Comparison of ENCODE assay signal across 8 cellular contexts in the genomic region with DNA sequence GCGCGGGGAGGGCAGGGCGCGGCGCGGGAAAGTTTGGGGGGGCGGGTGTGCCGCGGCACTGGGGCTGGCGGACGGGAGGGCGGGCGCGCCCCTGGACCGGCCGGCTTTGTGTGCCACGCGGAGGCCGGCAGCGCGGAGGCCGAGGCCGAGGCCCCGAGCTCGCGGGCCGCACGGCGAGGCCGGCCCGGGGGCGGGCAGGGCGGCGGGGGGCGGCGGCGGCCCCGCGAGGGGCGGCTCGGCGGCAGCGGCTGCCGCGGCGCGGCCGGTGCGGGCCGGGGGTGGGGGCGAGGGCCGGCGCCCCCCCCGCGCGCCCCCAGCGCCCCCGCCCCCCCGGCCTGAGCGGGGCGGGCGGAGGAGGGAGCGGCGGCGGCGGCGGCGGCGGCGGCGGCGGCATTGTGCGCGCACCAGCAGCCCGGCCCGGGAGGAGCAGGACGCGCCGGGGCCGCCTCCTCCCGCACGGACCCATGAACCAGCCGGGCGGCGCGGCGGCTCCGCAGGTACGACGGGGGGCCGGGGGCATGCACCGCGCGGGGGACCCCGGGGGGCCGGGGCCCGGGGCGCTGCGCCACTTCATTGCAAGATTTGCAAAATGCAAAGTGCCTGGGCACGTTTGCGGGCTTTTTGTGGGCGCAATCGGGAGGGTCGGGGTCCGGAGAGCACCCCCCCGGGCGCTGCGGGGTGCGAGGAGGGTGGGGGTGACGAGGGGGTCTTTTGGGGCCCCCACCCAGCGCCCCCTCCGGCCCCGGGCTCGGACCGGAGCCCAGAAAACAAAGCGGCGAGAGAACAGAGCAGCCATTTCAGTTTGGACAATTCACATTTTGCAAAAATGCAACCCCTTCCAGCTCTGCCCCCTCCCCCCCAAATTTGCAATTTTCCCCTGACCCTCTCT. TPM values are rescaled to one million over a fixed set of nuclear protein-coding genes. Genes with fewer than 3 reads are reported as not detected.
A peak's percentile ranks its signal among the peaks of the same experiment; 100 is the strongest.
DNase-seq lines count a peak whose midpoint lies in the region; ATAC-seq and TF ChIP-seq lines count a peak whose summit lies in the region.

A gene with protein sequence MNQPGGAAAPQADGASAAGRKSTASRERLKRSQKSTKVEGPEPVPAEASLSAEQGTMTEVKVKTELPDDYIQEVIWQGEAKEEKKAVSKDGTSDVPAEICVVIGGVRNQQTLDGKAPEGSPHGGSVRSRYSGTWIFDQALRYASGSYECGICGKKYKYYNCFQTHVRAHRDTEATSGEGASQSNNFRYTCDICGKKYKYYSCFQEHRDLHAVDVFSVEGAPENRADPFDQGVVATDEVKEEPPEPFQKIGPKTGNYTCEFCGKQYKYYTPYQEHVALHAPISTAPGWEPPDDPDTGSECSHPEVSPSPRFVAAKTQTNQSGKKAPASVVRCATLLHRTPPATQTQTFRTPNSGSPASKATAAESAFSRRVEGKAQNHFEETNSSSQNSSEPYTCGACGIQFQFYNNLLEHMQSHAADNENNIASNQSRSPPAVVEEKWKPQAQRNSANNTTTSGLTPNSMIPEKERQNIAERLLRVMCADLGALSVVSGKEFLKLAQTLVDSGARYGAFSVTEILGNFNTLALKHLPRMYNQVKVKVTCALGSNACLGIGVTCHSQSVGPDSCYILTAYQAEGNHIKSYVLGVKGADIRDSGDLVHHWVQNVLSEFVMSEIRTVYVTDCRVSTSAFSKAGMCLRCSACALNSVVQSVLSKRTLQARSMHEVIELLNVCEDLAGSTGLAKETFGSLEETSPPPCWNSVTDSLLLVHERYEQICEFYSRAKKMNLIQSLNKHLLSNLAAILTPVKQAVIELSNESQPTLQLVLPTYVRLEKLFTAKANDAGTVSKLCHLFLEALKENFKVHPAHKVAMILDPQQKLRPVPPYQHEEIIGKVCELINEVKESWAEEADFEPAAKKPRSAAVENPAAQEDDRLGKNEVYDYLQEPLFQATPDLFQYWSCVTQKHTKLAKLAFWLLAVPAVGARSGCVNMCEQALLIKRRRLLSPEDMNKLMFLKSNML (plus strand): TSS at position 393 of the 889 bp plus-strand sequence. CDS start 72 bp downstream, at position 465.

- peak; percentile 27 for DNase-seq in NCI-H2171 (lab: John Stamatoyannopoulos, UW)
- DNase-seq in NCI-H2171 treated with DMSO at 0.1 percent for 48 hours (lab: John Stamatoyannopoulos, UW): no peak
- DNase-seq in WTC11 (ENCODE audit: low spot score): peak; percentile 38
- peak; percentile 58 for DNase-seq in epithelial cell of esophagus (ENCODE audit: low read depth)
- DNase-seq in ureter (ENCODE audit: low spot score): no peak
- DNase-seq in SKM-1 (lab: John Stamatoyannopoulos, UW; ENCODE audit: unreplicated experiment): no peak

- ATAC-seq in HG03432 (IDR thresholded peaks at IDR 0.05; ENCODE audit: unreplicated experiment): peak; percentile 79
- ATAC-seq in WTC11: peak; percentile 67

- H3K4me3 ChIP-seq in epithelial cell of esophagus (ENCODE audit: low read length): peak within 1 kb of the TSS; percentile 74
- peak within 1 kb of the TSS; percentile 58 for H3K4me3 ChIP-seq in mononuclear cell (ENCODE audit: low read length)

- peak within 1 kb of the TSS; percentile 90 for H3K27ac Mint-ChIP-seq in WTC11

- peaks cover 10% of the 10 kb centered on the region for H3K27me3 ChIP-seq in mononuclear cell (ENCODE audit: insufficient read depth, low read length)

- H3K9me3 ChIP-seq in mononuclear cell (ENCODE audit: low read depth, low read length): no peaks in the 10 kb centered on the region

- H3K4me3 Mint-ChIP-seq in WTC11: peak within 1 kb of the TSS; percentile 88

- POLR2A ChIA-PET in WTC11 (lab: Charles Lee): no interaction called here

- peaks cover 4% of the 10 kb centered on the region for H3K4me1 ChIP-seq in mononuclear cell (ENCODE audit: insufficient read depth, low read length)

- H3K9me3 Mint-ChIP-seq in WTC11: no peaks in the 10 kb centered on the region

- CTCF ChIA-PET in WTC11 (lab: Charles Lee): interaction anchor here (0.7 to 2.2 kb wide), 15 partner anchors 9 to 1613 kb away, joined by 3 to 8 read pairs (median 4); no protein-coding TSS in a partner anchor

- peaks cover 46% of the 10 kb centered on the region for H3K4me1 Mint-ChIP-seq in WTC11

- peaks cover 35% of the 10 kb centered on the region for H3K27me3 Mint-ChIP-seq in WTC11 (ENCODE audit: low read depth)

- no peak for TF ChIP-seq CTCF in WTC11 (IDR thresholded peaks at IDR 0.05)
- TF ChIP-seq CTCF in epithelial cell of esophagus (IDR thresholded peaks at IDR 0.05; ENCODE audit: insufficient read depth, low read depth, low read length, missing control alignments): no peak

- H3K36me3 Mint-ChIP-seq in WTC11: peaks cover 2% of the 10 kb centered on the region; the same call in 1 of the 2 replicates

TF ChIP-seq in WTC11, 78 proteins besides CTCF, POLR2A, EP300 and RAD21 (continues in another document):
- TF ChIP-seq JAZF1 (CRISPR knock-in tag; IDR thresholded peaks at IDR 0.05): no peak
- no peak for TF ChIP-seq NR2C2 (CRISPR knock-in tag; IDR thresholded peaks at IDR 0.05)
- TF ChIP-seq, protein P1, sequence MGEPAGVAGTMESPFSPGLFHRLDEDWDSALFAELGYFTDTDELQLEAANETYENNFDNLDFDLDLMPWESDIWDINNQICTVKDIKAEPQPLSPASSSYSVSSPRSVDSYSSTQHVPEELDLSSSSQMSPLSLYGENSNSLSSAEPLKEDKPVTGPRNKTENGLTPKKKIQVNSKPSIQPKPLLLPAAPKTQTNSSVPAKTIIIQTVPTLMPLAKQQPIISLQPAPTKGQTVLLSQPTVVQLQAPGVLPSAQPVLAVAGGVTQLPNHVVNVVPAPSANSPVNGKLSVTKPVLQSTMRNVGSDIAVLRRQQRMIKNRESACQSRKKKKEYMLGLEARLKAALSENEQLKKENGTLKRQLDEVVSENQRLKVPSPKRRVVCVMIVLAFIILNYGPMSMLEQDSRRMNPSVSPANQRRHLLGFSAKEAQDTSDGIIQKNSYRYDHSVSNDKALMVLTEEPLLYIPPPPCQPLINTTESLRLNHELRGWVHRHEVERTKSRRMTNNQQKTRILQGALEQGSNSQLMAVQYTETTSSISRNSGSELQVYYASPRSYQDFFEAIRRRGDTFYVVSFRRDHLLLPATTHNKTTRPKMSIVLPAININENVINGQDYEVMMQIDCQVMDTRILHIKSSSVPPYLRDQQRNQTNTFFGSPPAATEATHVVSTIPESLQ (CRISPR knock-in tag; IDR thresholded peaks at IDR 0.05): no peak
- TF ChIP-seq, protein P2, sequence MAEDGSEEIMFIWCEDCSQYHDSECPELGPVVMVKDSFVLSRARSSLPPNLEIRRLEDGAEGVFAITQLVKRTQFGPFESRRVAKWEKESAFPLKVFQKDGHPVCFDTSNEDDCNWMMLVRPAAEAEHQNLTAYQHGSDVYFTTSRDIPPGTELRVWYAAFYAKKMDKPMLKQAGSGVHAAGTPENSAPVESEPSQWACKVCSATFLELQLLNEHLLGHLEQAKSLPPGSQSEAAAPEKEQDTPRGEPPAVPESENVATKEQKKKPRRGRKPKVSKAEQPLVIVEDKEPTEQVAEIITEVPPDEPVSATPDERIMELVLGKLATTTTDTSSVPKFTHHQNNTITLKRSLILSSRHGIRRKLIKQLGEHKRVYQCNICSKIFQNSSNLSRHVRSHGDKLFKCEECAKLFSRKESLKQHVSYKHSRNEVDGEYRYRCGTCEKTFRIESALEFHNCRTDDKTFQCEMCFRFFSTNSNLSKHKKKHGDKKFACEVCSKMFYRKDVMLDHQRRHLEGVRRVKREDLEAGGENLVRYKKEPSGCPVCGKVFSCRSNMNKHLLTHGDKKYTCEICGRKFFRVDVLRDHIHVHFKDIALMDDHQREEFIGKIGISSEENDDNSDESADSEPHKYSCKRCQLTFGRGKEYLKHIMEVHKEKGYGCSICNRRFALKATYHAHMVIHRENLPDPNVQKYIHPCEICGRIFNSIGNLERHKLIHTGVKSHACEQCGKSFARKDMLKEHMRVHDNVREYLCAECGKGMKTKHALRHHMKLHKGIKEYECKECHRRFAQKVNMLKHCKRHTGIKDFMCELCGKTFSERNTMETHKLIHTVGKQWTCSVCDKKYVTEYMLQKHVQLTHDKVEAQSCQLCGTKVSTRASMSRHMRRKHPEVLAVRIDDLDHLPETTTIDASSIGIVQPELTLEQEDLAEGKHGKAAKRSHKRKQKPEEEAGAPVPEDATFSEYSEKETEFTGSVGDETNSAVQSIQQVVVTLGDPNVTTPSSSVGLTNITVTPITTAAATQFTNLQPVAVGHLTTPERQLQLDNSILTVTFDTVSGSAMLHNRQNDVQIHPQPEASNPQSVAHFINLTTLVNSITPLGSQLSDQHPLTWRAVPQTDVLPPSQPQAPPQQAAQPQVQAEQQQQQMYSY (CRISPR knock-in tag; IDR thresholded peaks at IDR 0.05): no peak
- TF ChIP-seq ZNF423 (CRISPR knock-in tag; IDR thresholded peaks at IDR 0.05): peak; percentile 68
- no peak for TF ChIP-seq FOXP1 (CRISPR knock-in tag; IDR thresholded peaks at IDR 0.05; ENCODE audit: borderline replicate concordance)
- TF ChIP-seq, protein P3, sequence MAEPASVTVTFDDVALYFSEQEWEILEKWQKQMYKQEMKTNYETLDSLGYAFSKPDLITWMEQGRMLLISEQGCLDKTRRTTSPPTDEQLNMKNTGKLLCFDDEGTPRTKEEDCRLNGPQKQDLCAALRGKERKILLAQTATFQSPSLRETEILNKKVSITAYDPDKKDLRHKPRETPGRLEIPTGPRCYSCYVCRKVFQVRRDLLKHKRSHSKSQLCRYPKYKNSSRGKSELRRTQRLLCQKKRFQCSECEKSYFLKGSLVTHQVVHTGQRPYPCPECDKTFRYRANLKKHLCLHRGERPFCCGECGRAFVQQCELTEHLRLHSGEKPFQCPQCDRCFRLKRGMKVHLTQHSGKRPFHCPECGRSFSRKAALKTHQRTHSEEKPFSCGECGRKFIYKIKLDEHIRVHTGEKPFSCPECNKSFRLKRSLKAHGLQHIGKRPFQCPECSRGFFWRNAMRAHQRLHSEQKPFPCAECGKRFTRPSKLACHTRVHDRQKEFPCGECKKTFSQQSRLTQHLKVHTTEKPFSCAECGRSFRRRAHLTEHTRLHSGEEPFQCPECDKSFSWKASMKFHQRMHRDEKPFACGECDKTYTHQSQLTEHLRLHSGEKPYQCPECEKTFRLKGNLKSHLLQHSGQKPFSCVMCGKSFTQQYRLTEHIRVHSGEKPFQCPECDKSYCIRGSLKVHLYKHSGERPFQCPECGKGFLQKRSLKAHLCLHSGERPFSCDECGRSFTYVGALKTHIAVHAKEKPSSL (CRISPR knock-in tag; conservative IDR thresholded peaks at IDR 0.05): no peak

RNA-seq across cellular contexts. Expression of the gene that starts here (rescaled TPM):
- total RNA-seq in WTC11 (2021) (21.5 to 23.9 TPM (median 22.0 TPM) in 3 replicates), mononuclear cell (0.94 TPM), ureter (16.1 TPM)

Comparison
In these comparisons a context has a peak if more than half of its experiments do, and no peak if none do; other contexts are left out.
1. DNase-seq: peak in NCI-H2171 (single experiment), WTC11 (single experiment) and epithelial cell of esophagus (single experiment); none in NCI-H2171 treated with DMSO at 0.1 percent for 48 hours (single experiment), ureter (single experiment) and SKM-1 (single experiment).